Comparison of ENCODE assay signal across 8 cellular contexts in the genomic region with DNA sequence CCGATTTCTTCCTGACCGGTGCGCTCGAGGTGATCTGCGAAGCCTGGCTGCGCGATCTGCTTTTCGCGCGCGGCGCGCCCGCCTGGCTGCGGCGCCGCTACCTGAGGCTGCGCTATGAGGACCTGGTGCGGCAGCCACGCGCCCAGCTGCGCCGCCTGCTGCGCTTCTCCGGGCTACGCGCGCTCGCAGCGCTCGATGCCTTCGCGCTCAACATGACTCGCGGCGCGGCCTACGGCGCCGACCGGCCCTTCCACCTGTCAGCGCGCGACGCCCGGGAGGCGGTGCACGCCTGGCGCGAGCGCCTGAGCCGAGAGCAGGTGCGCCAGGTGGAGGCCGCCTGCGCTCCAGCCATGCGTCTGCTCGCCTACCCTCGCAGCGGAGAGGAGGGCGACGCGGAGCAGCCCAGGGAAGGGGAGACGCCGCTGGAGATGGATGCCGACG. TPM values are rescaled to one million over a fixed set of nuclear protein-coding genes. Genes with fewer than 3 reads are reported as not detected.
DNase-seq lines count a peak whose midpoint lies in the region; ATAC-seq and TF ChIP-seq lines count a peak whose summit lies in the region.

No MANE protein-coding gene starts in this region.

- H3K4me2 ChIP-seq in KMS-11, result peak overlapping the region; percentile 33

- H3K27me3 ChIP-seq in KMS-11 (ENCODE audit: insufficient read depth, low read depth), result no peaks in the 10 kb centered on the region
- peaks cover 20% of the 10 kb centered on the region for H3K27me3 ChIP-seq in neutrophil

- H4K20me1 ChIP-seq in KMS-11 (ENCODE audit: insufficient read depth), result no peaks in the 10 kb centered on the region

- no peaks in the 10 kb centered on the region for H3K9me3 ChIP-seq in neutrophil

- DNase-seq in activated CD4-positive, alpha-beta T cell treated with anti-CD3 and anti-CD28 coated beads for 48 hours, result peak; percentile 56
- DNase-seq in GM03348 (ENCODE audit: low spot score), result no peak
- DNase-seq in SW480 (ENCODE audit: low spot score), result no peak
- no peak for DNase-seq in OCI-M1 (lab: John Stamatoyannopoulos, UW)

- peak; percentile 21 for ATAC-seq in GM18498 (IDR thresholded peaks at IDR 0.05; ENCODE audit: unreplicated experiment)
- peak; percentile 60 for ATAC-seq in esophagus mucosa

- peak overlapping the region; percentile 83; the same call in 1 of the 2 replicates for H2AFZ ChIP-seq in KMS-11 (ENCODE audit: low read depth)

- H3K36me3 ChIP-seq in KMS-11 (ENCODE audit: insufficient read depth) (no peaks in the 10 kb centered on the region), neutrophil (no peaks in the 10 kb centered on the region)

- no peak overlapping the region for H3K27ac ChIP-seq in KMS-11
- peak overlapping the region; percentile 36 for H3K27ac ChIP-seq in neutrophil

- TF ChIP-seq CTCF in KMS-11 (conservative IDR thresholded peaks at IDR 0.05; ENCODE audit: low read depth, low read length) (no peak), neutrophil (IDR thresholded peaks at IDR 0.05) (no peak)

- no peaks in the 10 kb centered on the region for H3K79me2 ChIP-seq in KMS-11 (ENCODE audit: insufficient read depth, low read depth)

- H3K4me1 ChIP-seq in KMS-11 (ENCODE audit: low read depth, poor library complexity, severe bottlenecking) (peaks cover 24% of the 10 kb centered on the region), neutrophil (ENCODE audit: control insufficient read depth in 1 of 2, insufficient read depth in 1 of 2, low read depth in 1 of 2, low read length in 1 of 2) (peaks cover 25 to 35% of the 10 kb centered on the region in 2 experiments)

- no peak overlapping the region for H3K4me3 ChIP-seq in KMS-11 (IDR thresholded peaks at IDR 0.05; ENCODE audit: insufficient read depth, low read depth, low read length)
- peak overlapping the region; percentile 71 to 76 for H3K4me3 ChIP-seq in neutrophil (ENCODE audit: low read depth in 1 of 2, low read length in 1 of 2)

- H3K9ac ChIP-seq in KMS-11, result peak overlapping the region; percentile 46; the same call in 1 of the 2 replicates

RNA-seq across cellular contexts. Expression of gene CHST7, which starts 1.4 kb away (rescaled TPM):
- total RNA-seq in esophagus mucosa, result 0.96 TPM

RNA-seq across cellular contexts. Expression of gene ZNF674, which starts 29.7 kb away (rescaled TPM):
- total RNA-seq in esophagus mucosa, result 3.6 TPM
